25 cellular contexts compared by ENCODE assay signal in genomic region chr1:115239148-115239820, GRCh38.
DNase-seq lines count a peak whose midpoint lies in the region; ATAC-seq and TF ChIP-seq lines count a peak whose summit lies in the region.
"Had no signal": no experiment of that assay in that cellular context is flagged by ENCODE, and none has a peak within 500 bp of the region (broad histone marks: within the 10 kb centered on the region; RNA-seq: fewer than 3 reads in every experiment).

No MANE protein-coding gene starts in this region.

- H3K4me1 Mint-ChIP-seq in osteocyte (ENCODE audit: unreplicated experiment) = peaks cover 15% of the 10 kb centered on the region
- H3K4me1 Mint-ChIP-seq: activated naive CD8-positive, alpha-beta T cell treated with anti-CD3 and anti-CD28 coated beads, Interleukin-2, amount 50 U/mL, for 24 hours; activated T-helper 17 cell treated with anti-CD3 and anti-CD28 coated beads, Interleukin-2, amount 50 U/mL, for 72 hours; central memory CD8-positive, alpha-beta T cell; nephron had no signal

- no peaks in the 10 kb centered on the region for H3K27me3 Mint-ChIP-seq in osteocyte (ENCODE audit: unreplicated experiment)
- H3K27me3 Mint-ChIP-seq: progenitor cell of endocrine pancreas had no signal

- no peak for TF ChIP-seq CTCF in osteocyte (IDR thresholded peaks at IDR 0.05)
- no peak for TF ChIP-seq CTCF in GM20000 (IDR thresholded peaks at IDR 0.05; ENCODE audit: extremely low read depth, missing control alignments)
- no peak for TF ChIP-seq CTCF in tibial artery (IDR thresholded peaks at IDR 0.05)

- peaks cover 18% of the 10 kb centered on the region for H3K9me3 Mint-ChIP-seq in osteocyte (ENCODE audit: unreplicated experiment)
- H3K9me3 Mint-ChIP-seq: activated naive CD8-positive, alpha-beta T cell treated with anti-CD3 and anti-CD28 coated beads, Interleukin-2, amount 50 U/mL, for 24 hours; central memory CD8-positive, alpha-beta T cell; T-helper 2 cell treated with Interferon-gamma antibody and Interleukin-4, amounts not matched to agents 5 μg/mL and 100 μg/mL, for 36 hours had no signal

- peak overlapping the region; percentile 74 for H3K27ac Mint-ChIP-seq in osteocyte (ENCODE audit: unreplicated experiment)
- H3K27ac Mint-ChIP-seq: activated naive CD8-positive, alpha-beta T cell treated with anti-CD3 and anti-CD28 coated beads, Interleukin-2, amount 50 U/mL, for 24 hours; activated T-helper 17 cell treated with anti-CD3 and anti-CD28 coated beads, Interleukin-2, amount 50 U/mL, for 72 hours; nephron; progenitor cell of endocrine pancreas; T-helper 2 cell treated with Interferon-gamma antibody and Interleukin-4, amounts not matched to agents 5 μg/mL and 100 μg/mL, for 36 hours had no signal

- H3K36me3 Mint-ChIP-seq in osteocyte (ENCODE audit: unreplicated experiment) = peaks cover 4% of the 10 kb centered on the region

- H3K4me1 ChIP-seq in tibial artery = peaks cover 0 to 10% (median 6%) of the 10 kb centered on the region in 4 donors
- H3K4me1 ChIP-seq: SJCRH30 had no signal

- H3K4me3 Mint-ChIP-seq in osteocyte (ENCODE audit: unreplicated experiment) = no peak overlapping the region
- H3K4me3 Mint-ChIP-seq: activated naive CD8-positive, alpha-beta T cell treated with anti-CD3 and anti-CD28 coated beads, Interleukin-2, amount 50 U/mL, for 24 hours; activated T-helper 17 cell treated with anti-CD3 and anti-CD28 coated beads, Interleukin-2, amount 50 U/mL, for 72 hours; central memory CD8-positive, alpha-beta T cell; nephron; T-helper 2 cell treated with Interferon-gamma antibody and Interleukin-4, amounts not matched to agents 5 μg/mL and 100 μg/mL, for 36 hours had no signal

- H3K4me3 ChIP-seq in MG63 = no peak overlapping the region
- no peak overlapping the region for H3K4me3 ChIP-seq in tibial artery
- H3K4me3 ChIP-seq: SJCRH30, skin epidermis had no signal

- H3K9me3 ChIP-seq in MG63 (peaks cover 27% of the 10 kb centered on the region), tibial artery (no peaks in the 10 kb centered on the region)
- H3K9me3 ChIP-seq: SJCRH30 had no signal

- peak overlapping the region in 1 of 2 donors; percentile 26 for H3K27ac ChIP-seq in tibial artery
- H3K27ac ChIP-seq: HL-60, SJCRH30, skin epidermis had no signal

- no peaks in the 10 kb centered on the region for H3K36me3 ChIP-seq in MG63
- H3K36me3 ChIP-seq in tibial artery = no peaks in the 10 kb centered on the region
- H3K36me3 ChIP-seq: SJCRH30 had no signal

- intact Hi-C loops in tibial artery (cut with DNase I; ENCODE audit: low total_unique reads) = no loop called here

- H3K27me3 ChIP-seq in MG63 = no peaks in the 10 kb centered on the region
- H3K27me3 ChIP-seq in tibial artery = no peaks in the 10 kb centered on the region
- H3K27me3 ChIP-seq: SJCRH30 had no signal

- no peak for ATAC-seq in GM18868 (IDR thresholded peaks at IDR 0.05; ENCODE audit: unreplicated experiment)
- ATAC-seq: activated CD4-positive, CD25-positive, alpha-beta regulatory T cell treated with anti-CD3 and anti-CD28 coated beads, Interleukin-2, amount 50 U/mL, for 24 hours; activated naive CD8-positive, alpha-beta T cell treated with anti-CD3 and anti-CD28 coated beads, Interleukin-2, amount 50 U/mL, for 24 hours; activated T-helper 17 cell treated with anti-CD3 and anti-CD28 coated beads, Interleukin-2, amount 50 U/mL, for 72 hours; HCT116 had no signal

- peak; percentile 40 for DNase-seq in DMS53 (lab: John Stamatoyannopoulos, UW)
- peak; percentile 94 for DNase-seq in MG63
- DNase-seq in dedifferentiated amniotic fluid mesenchymal stem cell (ENCODE audit: extremely low spot score) = peak; percentile 54
- no peak for DNase-seq in osteocyte (ENCODE audit: extremely low spot score, unreplicated experiment)
- no peak for DNase-seq in GM20000 (ENCODE audit: low spot score)
- no peak for DNase-seq in NCI-H1930 (lab: John Stamatoyannopoulos, UW)
- no peak for DNase-seq in tibial artery
- DNase-seq: activated naive CD8-positive, alpha-beta T cell treated with anti-CD3 and anti-CD28 coated beads, Interleukin-2, amount 50 U/mL, for 24 hours; C1 segment of cervical spinal cord; effector CD8-positive, alpha-beta T cell; hypothalamus; NCI-H1048; NCI-H69; SJCRH30; stimulated activated CD4-positive, alpha-beta T cell treated with anti-CD3 and anti-CD28 coated beads, Interleukin-4, amount 100 ng/mL, for 1 hour had no signal

Comparison
In these comparisons a context has a peak if more than half of its experiments do, and no peak if none do; other contexts are left out.
1. DNase-seq: peak in DMS53 (single experiment), MG63 (single experiment) and dedifferentiated amniotic fluid mesenchymal stem cell (single experiment); none in osteocyte (single experiment), GM20000 (single experiment), NCI-H1930 (0 of 2) and tibial artery (0 of 2).